In the genomic region with DNA sequence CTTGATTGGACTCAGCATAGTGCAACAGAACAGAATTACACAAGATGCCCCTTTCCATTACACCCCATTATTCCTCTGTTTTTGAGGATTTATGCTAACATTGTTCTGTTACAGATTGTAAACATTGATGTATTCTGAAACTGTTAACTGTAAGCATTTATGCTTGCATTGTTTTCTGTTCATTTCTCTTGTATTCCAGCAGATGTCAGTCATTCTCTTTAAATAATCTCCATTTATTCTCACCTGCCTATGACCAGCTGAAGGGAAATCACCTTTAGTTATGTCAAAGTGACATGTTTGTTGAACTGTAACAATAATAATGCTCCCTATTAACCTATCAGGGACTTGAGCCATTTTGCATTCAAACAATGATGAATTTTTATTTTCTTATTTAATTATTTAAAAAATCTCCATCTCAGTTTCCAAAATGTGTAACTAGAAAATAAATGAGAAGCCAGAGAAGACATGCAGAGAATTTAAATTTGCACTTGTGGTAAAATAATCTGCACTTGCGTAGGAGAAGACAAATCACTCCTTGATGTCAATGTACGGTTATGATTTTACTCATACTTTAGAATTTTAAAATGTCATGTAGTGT, we compare ENCODE assay signal across 8 cellular contexts. TPM values are rescaled to one million over a fixed set of nuclear protein-coding genes. Genes with fewer than 3 reads are reported as not detected.
DNase-seq lines count a peak whose midpoint lies in the region; ATAC-seq, FAIRE-seq and TF ChIP-seq lines count a peak whose summit lies in the region.

No MANE protein-coding gene starts in this region.

- no peaks in the 10 kb centered on the region for H3K4me1 ChIP-seq in tibial nerve

- no peak overlapping the region for H3K4me3 ChIP-seq in tibial nerve

- H3K27me3 ChIP-seq in tibial nerve = no peaks in the 10 kb centered on the region

- peak; percentile 7 to 34 (median 14) for TF ChIP-seq CTCF in tibial nerve (IDR thresholded peaks at IDR 0.05)

- TF ChIP-seq POLR2A in tibial nerve (IDR thresholded peaks at IDR 0.05) = no peak

- H3K9me3 ChIP-seq in tibial nerve = no peaks in the 10 kb centered on the region

- ATAC-seq in GM18502 (IDR thresholded peaks at IDR 0.05; ENCODE audit: poor library complexity, unreplicated experiment) (peak; percentile 92), HG02642 (IDR thresholded peaks at IDR 0.05; ENCODE audit: poor library complexity, unreplicated experiment) (peak; percentile 89)

- no peaks in the 10 kb centered on the region for H3K36me3 ChIP-seq in tibial nerve

- no peak overlapping the region for H3K27ac ChIP-seq in tibial nerve

- 64 to 69% methylated on average over 2 of the region's 2 CpGs for WGBS in tibial nerve, 2 donors

- peak; percentile 84 for FAIRE-seq in A204.1 (lab: Jason Lieb, UNC)
- peak; percentile 79 for FAIRE-seq in endometrium (lab: Jason Lieb, UNC)

- DNase-seq in NCI-H146 treated with DMSO at 0.1 percent for 48 hours (lab: John Stamatoyannopoulos, UW; ENCODE audit: unreplicated experiment) (peak; percentile 19), tibial nerve (ENCODE audit: low spot score in 2 of 2) (no peak), cerebellar nuclear complex (lab: John Stamatoyannopoulos, UW) (no peak)
- no peak for DNase-seq in stimulated activated CD4-positive, alpha-beta T cell treated with anti-CD3 and anti-CD28 coated beads, Interleukin-4, amount 100 ng/mL, for 24 hours

- no peak for TF ChIP-seq EP300 in tibial nerve (IDR thresholded peaks at IDR 0.05)

RNA-seq across cellular contexts. Expression of gene SPCS3, which starts 58.0 kb away (rescaled TPM):
- 10 to 100 TPM; 55.7 to 80.6 (median 73.1) TPM for total RNA-seq in tibial nerve
